ENCODE assay signal across 26 cellular contexts in the genomic region with DNA sequence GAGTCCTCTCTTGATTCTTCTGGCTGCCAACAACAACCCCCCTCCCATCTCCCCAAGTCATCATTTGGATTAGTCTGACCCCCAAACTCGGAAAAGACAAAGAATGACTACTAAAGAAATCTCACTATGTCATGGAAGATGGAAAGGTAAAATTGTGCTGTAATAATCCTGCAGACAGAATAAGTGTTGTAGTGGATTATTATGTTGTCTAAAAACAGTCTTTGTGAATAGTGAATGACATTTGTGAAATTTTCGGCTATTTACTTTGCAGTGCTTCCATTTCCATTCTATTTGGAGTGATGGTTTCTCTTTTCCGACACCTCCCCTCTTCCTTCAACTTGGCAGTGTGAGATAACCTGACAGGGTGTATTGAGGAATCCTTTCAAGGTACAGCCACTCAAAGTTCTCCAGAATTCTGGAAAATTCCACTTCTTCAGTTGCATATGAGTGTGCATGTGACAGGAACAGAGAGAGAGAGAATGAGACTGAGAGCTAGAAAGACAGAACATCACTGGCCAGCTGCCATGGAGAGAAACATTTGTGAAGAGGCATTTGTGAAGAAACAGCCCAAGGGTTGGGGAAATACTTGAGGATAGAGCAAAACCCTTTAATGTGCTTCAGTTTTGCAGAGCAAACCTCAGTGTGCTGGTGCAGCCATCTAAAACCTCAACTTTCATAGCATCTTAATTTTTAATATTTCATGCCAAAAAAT.
DNase-seq lines count a peak whose midpoint lies in the region; ATAC-seq and TF ChIP-seq lines count a peak whose summit lies in the region.
"Had no signal": no experiment of that assay in that cellular context is flagged by ENCODE, and none has a peak within 500 bp of the region (broad histone marks: within the 10 kb centered on the region; RNA-seq: fewer than 3 reads in every experiment).

No MANE protein-coding gene starts in this region.

- no peak for TF ChIP-seq CTCF in choroid plexus epithelial cell (conservative IDR thresholded peaks at IDR 0.05; ENCODE audit: low read depth, low read length)

- no peak for ATAC-seq in GM21447 (IDR thresholded peaks at IDR 0.05; ENCODE audit: unreplicated experiment)
- ATAC-seq: activated CD4-positive, alpha-beta T cell treated with anti-CD3 and anti-CD28 coated beads for 36 hours; activated CD8-positive, alpha-beta T cell treated with anti-CD3 and anti-CD28 coated beads, Interleukin-2, amount 10 ng/mL, durations not matched to agents 7 days and 5 days; foreskin keratinocyte; HCT116; heart left ventricle; natural killer cell had no signal

- DNase-seq in LHCN-M2 (ENCODE audit: low read depth) = peak; percentile 51
- peak; percentile 68 for DNase-seq in choroid plexus epithelial cell (ENCODE audit: low read depth)
- no peak for DNase-seq in HUDEP-2 (lab: John Stamatoyannopoulos, UW; ENCODE audit: unreplicated experiment in 76 of 76)
- DNase-seq in NCI-H187 (lab: John Stamatoyannopoulos, UW) = no peak
- DNase-seq: activated CD4-positive, alpha-beta T cell treated with anti-CD3 and anti-CD28 coated beads for 36 hours; activated CD8-positive, alpha-beta T cell treated with anti-CD3 and anti-CD28 coated beads, Interleukin-2, amount 10 ng/mL, durations not matched to agents 7 days and 5 days; C1 segment of cervical spinal cord; colonic mucosa; DMS153; effector CD8-positive, alpha-beta T cell; foreskin keratinocyte; GDM1; heart left ventricle; natural killer cell; NCI-H1417 treated with DMSO at 0.1 percent for 48 hours; NCI-H2081 treated with DMSO at 0.1 percent for 48 hours; Peyer's patch; SHP77 treated with DMSO at 0.1 percent for 48 hours; stimulated activated naive CD4-positive, alpha-beta T cell; testis had no signal

- no peak overlapping the region for H3K4me3 ChIP-seq in choroid plexus epithelial cell (ENCODE audit: low read depth, low read length)
- H3K4me3 ChIP-seq: colonic mucosa, heart left ventricle, Peyer's patch, skin epidermis, testis, vagina had no signal

- peak overlapping the region; percentile 19 for H3K27ac ChIP-seq in layer of hippocampus (ENCODE audit: low read depth, low read length)
- peak overlapping the region; percentile 56 for H3K27ac ChIP-seq in temporal lobe (ENCODE audit: low read depth, low read length)
- H3K27ac ChIP-seq: colonic mucosa, foreskin keratinocyte, heart left ventricle, Peyer's patch, skin epidermis, testis, vagina had no signal

- no peaks in the 10 kb centered on the region for H3K27me3 ChIP-seq in layer of hippocampus (ENCODE audit: control insufficient read depth, insufficient read depth, low read length)
- H3K27me3 ChIP-seq: colonic mucosa, foreskin keratinocyte, heart left ventricle, Peyer's patch, testis, vagina had no signal

Comparison
In these comparisons a context has a peak if more than half of its experiments do, and no peak if none do; other contexts are left out.
1. DNase-seq: peak in LHCN-M2 (single experiment) and choroid plexus epithelial cell (single experiment); none in HUDEP-2 (0 of 76) and NCI-H187 (0 of 2).